ENCODE assay signal across 2 cellular contexts in the genomic region with DNA sequence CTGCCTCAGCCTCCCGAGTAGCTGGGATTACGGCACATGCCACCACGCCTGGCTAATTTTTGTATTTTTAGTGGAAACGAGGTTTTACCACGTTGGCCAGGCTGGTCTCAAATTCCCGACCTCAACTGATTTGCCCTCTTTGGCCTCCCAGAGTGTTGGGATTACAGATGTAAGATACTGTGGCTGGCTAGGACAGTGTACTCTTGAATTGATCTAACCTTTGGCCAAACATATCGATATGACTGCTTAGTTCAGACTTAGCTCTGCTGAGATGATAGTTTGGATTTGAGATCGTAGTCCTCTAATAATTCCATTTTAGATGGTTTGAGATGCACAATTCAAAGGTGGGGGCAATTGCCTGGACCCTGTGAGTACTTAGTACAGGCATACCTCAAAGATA.
TF ChIP-seq lines count a peak whose summit lies in the region.

No MANE protein-coding gene starts in this region.

TF ChIP-seq in liver, 16 proteins besides CTCF, POLR2A, EP300 and RAD21:
- no peak for TF ChIP-seq TAF1 (conservative IDR thresholded peaks at IDR 0.05)
- peak; percentile 48 to 57 for TF ChIP-seq RXRA (IDR thresholded peaks at IDR 0.05)
- TF ChIP-seq HNF4A (conservative IDR thresholded peaks at IDR 0.05) = peak; percentile 50 to 66
TF ChIP-seq in liver: peak in this region for 2.

TF ChIP-seq in HepG2, 621 proteins besides CTCF, POLR2A, EP300 and RAD21:
- TF ChIP-seq JUND (CRISPR knock-in tag; IDR thresholded peaks at IDR 0.05) (no peak), AGO1 (IDR thresholded peaks at IDR 0.05; ENCODE audit: low read depth, low read length, poor library complexity, severe bottlenecking) (no peak)
- TF ChIP-seq, protein P1, sequence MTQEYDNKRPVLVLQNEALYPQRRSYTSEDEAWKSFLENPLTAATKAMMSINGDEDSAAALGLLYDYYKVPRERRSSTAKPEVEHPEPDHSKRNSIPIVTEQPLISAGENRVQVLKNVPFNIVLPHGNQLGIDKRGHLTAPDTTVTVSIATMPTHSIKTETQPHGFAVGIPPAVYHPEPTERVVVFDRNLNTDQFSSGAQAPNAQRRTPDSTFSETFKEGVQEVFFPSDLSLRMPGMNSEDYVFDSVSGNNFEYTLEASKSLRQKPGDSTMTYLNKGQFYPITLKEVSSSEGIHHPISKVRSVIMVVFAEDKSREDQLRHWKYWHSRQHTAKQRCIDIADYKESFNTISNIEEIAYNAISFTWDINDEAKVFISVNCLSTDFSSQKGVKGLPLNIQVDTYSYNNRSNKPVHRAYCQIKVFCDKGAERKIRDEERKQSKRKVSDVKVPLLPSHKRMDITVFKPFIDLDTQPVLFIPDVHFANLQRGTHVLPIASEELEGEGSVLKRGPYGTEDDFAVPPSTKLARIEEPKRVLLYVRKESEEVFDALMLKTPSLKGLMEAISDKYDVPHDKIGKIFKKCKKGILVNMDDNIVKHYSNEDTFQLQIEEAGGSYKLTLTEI (CRISPR knock-in tag; conservative IDR thresholded peaks at IDR 0.05) = no peak
